ENCODE assay signal across 18 cellular contexts in genomic region chr4:30904593-30904992, GRCh38.
DNase-seq lines count a peak whose midpoint lies in the region; ATAC-seq, FAIRE-seq and TF ChIP-seq lines count a peak whose summit lies in the region.
"Had no signal": no experiment of that assay in that cellular context is flagged by ENCODE, and none has a peak within 500 bp of the region (broad histone marks: within the 10 kb centered on the region; RNA-seq: fewer than 3 reads in every experiment).

No MANE protein-coding gene starts in this region.

- no CpG with 5 or more reads among the region's 2 CpGs for WGBS in H9 (ENCODE audit: extremely low coverage, insufficient read length, low lambda C conversion rate)
- WGBS in stomach, 5 donors, result 34 to 61% (median 46%) methylated on average over 2 of the region's 2 CpGs

- H3K27me3 Mint-ChIP-seq in H9 (ENCODE audit: low read depth), result no peaks in the 10 kb centered on the region

- peaks cover 0 to 29% (median 2%) of the 10 kb centered on the region in 3 experiments; a peak in 4 of 7 replicates for H3K36me3 Mint-ChIP-seq in H9 (ENCODE audit: insufficient read depth in 1 of 3, low read depth in 3 of 3)
- H3K36me3 Mint-ChIP-seq: CD14-positive monocyte had no signal

- H3K9me3 Mint-ChIP-seq in H9, result peaks cover 0 to 6% of the 10 kb centered on the region in 2 experiments; a peak in 1 of 5 replicates

- H3K4me1 ChIP-seq in H9 (ENCODE audit: insufficient read depth, low read length), result peaks cover 2% of the 10 kb centered on the region; the same call in 1 of the 2 replicates
- H3K4me1 ChIP-seq in keratinocyte (ENCODE audit: control insufficient read depth, extremely low read depth, insufficient read depth, low read length), result no peaks in the 10 kb centered on the region
- peaks cover 0 to 29% (median 16%) of the 10 kb centered on the region in 4 donors for H3K4me1 ChIP-seq in stomach
- peaks cover 6% of the 10 kb centered on the region for H3K4me1 ChIP-seq in foreskin keratinocyte

- H3K56ac ChIP-seq in H9 (ENCODE audit: insufficient read length, low read depth, low read length), result no peak overlapping the region

- H3T11ph ChIP-seq in H9 (ENCODE audit: low read length), result no peak overlapping the region

- no peaks in the 10 kb centered on the region for H3K9me1 ChIP-seq in keratinocyte (ENCODE audit: control insufficient read depth, extremely low read depth, insufficient read depth, low read length)

- H4K5ac ChIP-seq in H9 (ENCODE audit: insufficient read length, low read depth, low read length), result no peak overlapping the region

- H3K27ac ChIP-seq in H9 (ENCODE audit: insufficient read length, low read depth, low read length) (no peak overlapping the region), keratinocyte (ENCODE audit: control insufficient read depth, insufficient read depth, low read length) (no peak overlapping the region), stomach (peak overlapping the region in 3 of 5 donors; percentile 1 to 65 (median 44)), foreskin keratinocyte (no peak overlapping the region)
- H3K27ac ChIP-seq: GM23248 had no signal

- no peaks in the 10 kb centered on the region for H3K79me1 ChIP-seq in H9 (ENCODE audit: insufficient read depth, low read depth, low read length, poor library complexity, severe bottlenecking)

- dilution Hi-C loops in keratinocyte (cut with MboI; ENCODE audit: extremely low pct_ligation_motif_present, low sequenced_read_pairs), result no loop called here

- no peak overlapping the region for H4K91ac ChIP-seq in H9 (ENCODE audit: insufficient read length, low read depth, low read length)

- H3K79me2 ChIP-seq in H9 (ENCODE audit: insufficient read depth, low read length) (no peaks in the 10 kb centered on the region), keratinocyte (ENCODE audit: control insufficient read depth, insufficient read depth, low read length) (no peaks in the 10 kb centered on the region)

- H3K4me2 ChIP-seq in H9 (ENCODE audit: insufficient read depth, insufficient read length, low read length) (no peak overlapping the region), keratinocyte (ENCODE audit: control insufficient read depth, extremely low read depth, insufficient read depth, low read depth, low read length) (no peak overlapping the region)

- no peaks in the 10 kb centered on the region for H3K36me3 ChIP-seq in keratinocyte (ENCODE audit: control insufficient read depth in 2 of 2, extremely low read depth in 1 of 2, insufficient read depth in 2 of 2, low read length in 2 of 2)
- H3K36me3 ChIP-seq in stomach, result no peaks in the 10 kb centered on the region

- H3K4me3 ChIP-seq in keratinocyte (ENCODE audit: control insufficient read depth in 2 of 3, extremely low read depth in 1 of 3, insufficient read depth in 2 of 3, low read depth in 1 of 3, low read length in 3 of 3) (no peak overlapping the region), stomach (no peak overlapping the region)
- H3K4me3 ChIP-seq: GM23248 had no signal

- ATAC-seq in HG02885 (IDR thresholded peaks at IDR 0.05; ENCODE audit: poor library complexity, unreplicated experiment) (no peak), foreskin keratinocyte (no peak)
- ATAC-seq: Panc1 had no signal

- H3K9ac ChIP-seq in H9 (ENCODE audit: extremely low read depth, insufficient read length, low read length) (no peak overlapping the region), keratinocyte (ENCODE audit: control insufficient read depth, extremely low read depth, insufficient read depth, low read length) (no peak overlapping the region)
- H3K9ac ChIP-seq: GM23248 had no signal

- H2BK12ac ChIP-seq in H9 (ENCODE audit: insufficient read length, low read depth, low read length), result no peak overlapping the region

- no peak overlapping the region for H3K14ac ChIP-seq in H9 (ENCODE audit: insufficient read depth, low read length)

- no peaks in the 10 kb centered on the region for H3K23me2 ChIP-seq in H9 (ENCODE audit: insufficient read length, low read depth, low read length, poor library complexity, severe bottlenecking)

- H3K27ac Mint-ChIP-seq in H9, result peak overlapping the region in 2 of 3 experiments; percentile 50 to 83; a peak in 3 of 7 replicates

- FAIRE-seq in keratinocyte (lab: Jason Lieb, UNC), result peak; percentile 23

- TF ChIP-seq CTCF in H9 (conservative IDR thresholded peaks at IDR 0.05), result no peak
- no peak for TF ChIP-seq CTCF in keratinocyte (optimal IDR thresholded peaks at IDR 0.05 in 1 of 3, IDR thresholded peaks at IDR 0.05 in 1 of 3, conservative IDR thresholded peaks at IDR 0.05 in 1 of 3; ENCODE audit: extremely low read depth in 1 of 3, insufficient read depth in 2 of 3, low read length in 3 of 3)
- TF ChIP-seq CTCF in stomach (IDR thresholded peaks at IDR 0.05), result no peak
- no peak for TF ChIP-seq CTCF in foreskin keratinocyte (conservative IDR thresholded peaks at IDR 0.05)

- H2AFZ ChIP-seq in H9 (ENCODE audit: low read length) (no peak overlapping the region), keratinocyte (ENCODE audit: control insufficient read depth, low read length) (no peak overlapping the region)
- H2AFZ ChIP-seq: GM23248 had no signal

- no peak overlapping the region for H3K4ac ChIP-seq in H9 (ENCODE audit: low read depth, low read length)

- H3K9me3 ChIP-seq in H9 (ENCODE audit: control insufficient read depth, low read depth, low read length) (no peaks in the 10 kb centered on the region), keratinocyte (ENCODE audit: control insufficient read depth, low read depth, low read length) (no peaks in the 10 kb centered on the region), stomach (no peaks in the 10 kb centered on the region)

- no peak for TF ChIP-seq EP300 in stomach (IDR thresholded peaks at IDR 0.05)

- H3K4me3 Mint-ChIP-seq in H9, result no peak overlapping the region; a peak in 1 of 5 replicates
- H3K4me3 Mint-ChIP-seq: CD14-positive monocyte had no signal

- H2BK15ac ChIP-seq in H9 (ENCODE audit: low read depth, low read length), result no peak overlapping the region

- H3K4me1 Mint-ChIP-seq in H9, result peaks cover 39 to 47% of the 10 kb centered on the region in 2 experiments
- H3K4me1 Mint-ChIP-seq: CD14-positive monocyte had no signal

- intact Hi-C loops in stomach (cut with DNase I; ENCODE audit: low total_unique reads), result no loop called here

- no peak overlapping the region for H3K18ac ChIP-seq in H9 (ENCODE audit: insufficient read length, low read depth, low read length)

- H4K8ac ChIP-seq in H9 (replicated peaks; ENCODE audit: insufficient read length, low read depth, low read length), result no peak overlapping the region

- no peaks in the 10 kb centered on the region for H4K20me1 ChIP-seq in H9 (ENCODE audit: control insufficient read depth, insufficient read depth, insufficient read length)
- no peaks in the 10 kb centered on the region for H4K20me1 ChIP-seq in keratinocyte (ENCODE audit: control insufficient read depth, extremely low read depth, insufficient read depth, low read length)

- H2AK5ac ChIP-seq in H9 (ENCODE audit: insufficient read length, low read length), result no peak overlapping the region

- H2BK20ac ChIP-seq in H9 (ENCODE audit: low read depth, low read length, poor library complexity, severe bottlenecking), result no peak overlapping the region

- no peak overlapping the region for H2BK5ac ChIP-seq in H9 (ENCODE audit: insufficient read length, low read length)

- DNase-seq in H9, result no peak
- peak; percentile 14 for DNase-seq in HT-29 (ENCODE audit: low spot score)
- DNase-seq in keratinocyte (ENCODE audit: low read depth, low spot score), result no peak
- DNase-seq in stomach, result no peak
- no peak for DNase-seq in HuH-7 (ENCODE audit: low spot score)
- DNase-seq in foreskin keratinocyte, result no peak
- DNase-seq in NCI-H187 treated with DMSO at 0.1 percent for 48 hours (lab: John Stamatoyannopoulos, UW), result no peak
- DNase-seq: AML-193, COR-L47, DMS153, EL, GM23248, NCI-H1048, NCI-H1436 treated with DMSO at 0.1 percent for 48 hours, NCI-H2081 had no signal

- H3K27me3 ChIP-seq in H9 (ENCODE audit: insufficient read depth, low read length), result no peaks in the 10 kb centered on the region
- H3K27me3 ChIP-seq in keratinocyte (ENCODE audit: control insufficient read depth, extremely low read depth, insufficient read depth, low read length), result no peaks in the 10 kb centered on the region
- H3K27me3 ChIP-seq in stomach, result no peaks in the 10 kb centered on the region
- H3K27me3 ChIP-seq in foreskin keratinocyte, result no peaks in the 10 kb centered on the region

- no peak overlapping the region for H3K23ac ChIP-seq in H9 (ENCODE audit: insufficient read length, low read depth, low read length)

- H2BK120ac ChIP-seq in H9 (ENCODE audit: low read depth, low read length, poor library complexity, severe bottlenecking), result no peak overlapping the region

- TF ChIP-seq POLR2A in stomach (IDR thresholded peaks at IDR 0.05), result no peak

Comparison
In these comparisons a context has a peak if more than half of its experiments do, and no peak if none do; other contexts are left out.
1. H3K27ac ChIP-seq: peak in stomach (3 of 5); none in H9 (single experiment), keratinocyte (single experiment) and foreskin keratinocyte (single experiment).